ENCODE assay signal across 14 cellular contexts in genomic region chrX:120334137-120334536, GRCh38. TPM values are rescaled to one million over a fixed set of nuclear protein-coding genes. Genes with fewer than 3 reads are reported as not detected.
"Had no signal": no experiment of that assay in that cellular context is flagged by ENCODE, and none has a peak within 500 bp of the region (broad histone marks: within the 10 kb centered on the region; RNA-seq: fewer than 3 reads in every experiment).

No MANE protein-coding gene starts in this region.

- DNase-seq: activated naive CD8-positive, alpha-beta T cell treated with anti-CD3 and anti-CD28 coated beads, Interleukin-2, amount 50 U/mL, for 24 hours; activated T-cell treated with anti-CD3 and anti-CD28 coated beads, Interleukin-2, amount 50 U/mL, for 4 hours; hippocampal formation; left ventricle myocardium superior; mesenchymal stem cell; sigmoid colon; stimulated activated CD4-positive, alpha-beta T cell treated with anti-CD3 and anti-CD28 coated beads, Interleukin-12 subunit alpha, Interleukin-12 subunit beta, amount 100 ng/mL, for 4 hours; stimulated activated naive CD4-positive, alpha-beta T cell treated with Interleukin-2 at 50 U/mL for 16 hours had no signal

- H3K4me1 ChIP-seq: sigmoid colon had no signal

- H3K36me3 ChIP-seq: sigmoid colon had no signal

- H3K27me3 ChIP-seq: sigmoid colon had no signal

- H3K27ac ChIP-seq: sigmoid colon had no signal

- H3K4me3 ChIP-seq: sigmoid colon had no signal

RNA-seq across cellular contexts. Expression of gene TMEM255A, which starts 22.9 kb away (rescaled TPM):
- total RNA-seq: activated T-cell treated with anti-CD3 and anti-CD28 coated beads, Interleukin-2, amount 50 U/mL, for 4 hours; glomerular endothelial cell; kidney epithelial cell had no signal

RNA-seq across cellular contexts. Expression of gene ATP1B4, which starts 27.8 kb away (rescaled TPM):
- total RNA-seq: astrocyte, esophagus mucosa, glomerular endothelial cell, kidney epithelial cell, left ventricle myocardium superior, osteoblast, sigmoid colon had no signal
- polyA plus RNA-seq: neural cell, sigmoid colon had no signal
